In the genomic region with DNA sequence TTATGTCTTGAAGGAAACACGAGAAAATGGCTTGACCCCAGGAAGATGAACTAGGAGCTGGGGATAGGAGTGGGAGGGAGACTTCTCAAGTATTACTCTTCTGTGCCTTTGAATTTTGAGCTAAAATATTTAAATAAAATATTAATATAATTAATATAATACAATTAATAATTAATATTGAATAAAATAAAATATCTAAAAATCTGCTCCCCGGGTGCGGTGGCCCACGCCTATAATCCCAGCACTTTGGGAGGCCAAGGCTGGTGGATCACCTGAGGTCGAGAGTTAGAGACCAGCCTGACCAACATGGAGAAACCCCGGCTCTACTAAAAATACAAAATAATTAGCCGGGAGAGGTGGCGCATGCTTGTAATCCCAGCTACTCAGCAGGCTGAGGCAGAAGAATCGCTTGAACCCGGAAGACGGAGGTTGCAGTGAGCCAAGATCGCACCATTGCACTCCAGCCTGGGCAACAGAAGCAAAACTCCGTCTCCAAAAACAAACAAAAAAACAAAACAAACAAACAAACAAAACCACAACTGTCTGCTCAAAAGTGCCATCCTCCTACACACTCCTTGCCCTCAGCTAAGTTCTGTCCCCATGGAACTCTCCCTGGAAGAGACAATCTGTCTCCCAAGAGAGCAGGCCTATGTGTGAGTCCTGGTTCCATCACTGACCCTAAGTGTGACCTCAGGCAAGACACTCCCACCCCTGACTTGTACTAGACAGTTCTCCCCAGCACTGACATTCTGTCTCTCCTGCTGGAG, we compare ENCODE assay signal across 1 cellular context.
TF ChIP-seq lines count a peak whose summit lies in the region.

No MANE protein-coding gene starts in this region.

TF ChIP-seq in HCT116, 20 proteins besides CTCF, POLR2A, EP300 and RAD21:
- TF ChIP-seq ELF1 (IDR thresholded peaks at IDR 0.05; ENCODE audit: borderline replicate concordance, low read depth) (no peak), TCF7L2 (IDR thresholded peaks at IDR 0.05; ENCODE audit: borderline replicate concordance, extremely low read depth, insufficient read depth, insufficient read length) (no peak), MAX (IDR thresholded peaks at IDR 0.05) (no peak), ZNF274 (IDR thresholded peaks at IDR 0.05; ENCODE audit: low read depth, low read length) (no peak), ZFX (IDR thresholded peaks at IDR 0.05) (no peak), FOSL1 (IDR thresholded peaks at IDR 0.05; ENCODE audit: low read depth) (no peak)
- TF ChIP-seq, protein P1, sequence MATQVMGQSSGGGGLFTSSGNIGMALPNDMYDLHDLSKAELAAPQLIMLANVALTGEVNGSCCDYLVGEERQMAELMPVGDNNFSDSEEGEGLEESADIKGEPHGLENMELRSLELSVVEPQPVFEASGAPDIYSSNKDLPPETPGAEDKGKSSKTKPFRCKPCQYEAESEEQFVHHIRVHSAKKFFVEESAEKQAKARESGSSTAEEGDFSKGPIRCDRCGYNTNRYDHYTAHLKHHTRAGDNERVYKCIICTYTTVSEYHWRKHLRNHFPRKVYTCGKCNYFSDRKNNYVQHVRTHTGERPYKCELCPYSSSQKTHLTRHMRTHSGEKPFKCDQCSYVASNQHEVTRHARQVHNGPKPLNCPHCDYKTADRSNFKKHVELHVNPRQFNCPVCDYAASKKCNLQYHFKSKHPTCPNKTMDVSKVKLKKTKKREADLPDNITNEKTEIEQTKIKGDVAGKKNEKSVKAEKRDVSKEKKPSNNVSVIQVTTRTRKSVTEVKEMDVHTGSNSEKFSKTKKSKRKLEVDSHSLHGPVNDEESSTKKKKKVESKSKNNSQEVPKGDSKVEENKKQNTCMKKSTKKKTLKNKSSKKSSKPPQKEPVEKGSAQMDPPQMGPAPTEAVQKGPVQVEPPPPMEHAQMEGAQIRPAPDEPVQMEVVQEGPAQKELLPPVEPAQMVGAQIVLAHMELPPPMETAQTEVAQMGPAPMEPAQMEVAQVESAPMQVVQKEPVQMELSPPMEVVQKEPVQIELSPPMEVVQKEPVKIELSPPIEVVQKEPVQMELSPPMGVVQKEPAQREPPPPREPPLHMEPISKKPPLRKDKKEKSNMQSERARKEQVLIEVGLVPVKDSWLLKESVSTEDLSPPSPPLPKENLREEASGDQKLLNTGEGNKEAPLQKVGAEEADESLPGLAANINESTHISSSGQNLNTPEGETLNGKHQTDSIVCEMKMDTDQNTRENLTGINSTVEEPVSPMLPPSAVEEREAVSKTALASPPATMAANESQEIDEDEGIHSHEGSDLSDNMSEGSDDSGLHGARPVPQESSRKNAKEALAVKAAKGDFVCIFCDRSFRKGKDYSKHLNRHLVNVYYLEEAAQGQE (IDR thresholded peaks at IDR 0.05; ENCODE audit: low read depth) = no peak
